ENCODE assay signal across 1 cellular context in the genomic region with DNA sequence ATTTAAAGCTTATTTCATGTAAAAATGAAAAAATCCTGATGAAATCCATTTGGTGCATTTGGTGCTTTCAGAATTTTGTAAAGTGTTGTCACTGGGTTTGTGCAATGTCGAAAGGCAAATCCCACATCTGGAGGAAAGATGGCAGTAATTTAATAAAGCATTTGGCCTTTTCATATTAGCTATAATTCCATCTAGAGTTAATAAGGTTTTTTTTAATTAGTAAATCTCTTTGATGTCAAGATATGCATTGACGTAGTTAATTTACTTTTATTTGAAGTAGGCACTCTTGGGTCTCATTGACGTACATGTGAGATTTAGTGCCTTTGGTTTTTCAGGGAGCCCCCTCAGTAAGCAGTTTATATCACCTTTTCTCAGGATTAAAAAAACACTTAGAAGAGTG.
A peak's percentile ranks its signal among the peaks of the same experiment; 100 is the strongest.
TF ChIP-seq lines count a peak whose summit lies in the region.

No MANE protein-coding gene starts in this region.

TF ChIP-seq in SK-N-SH treated with all-trans-retinoic acid at 6 μM for 48 hours, 23 proteins besides CTCF, POLR2A, EP300 and RAD21 (continued from another document):
- TF ChIP-seq TSHZ2 (CRISPR knock-in tag; IDR thresholded peaks at IDR 0.05) (peak; percentile 97), ZFP3 (CRISPR knock-in tag; IDR thresholded peaks at IDR 0.05) (peak; percentile 22; the same call in 1 of the 2 replicates), SNAI2 (CRISPR knock-in tag; IDR thresholded peaks at IDR 0.05) (peak; percentile 91), ZNF70 (CRISPR knock-in tag; IDR thresholded peaks at IDR 0.05) (peak; percentile 41; the same call in 1 of the 2 replicates), TCF4 (CRISPR knock-in tag; IDR thresholded peaks at IDR 0.05; ENCODE audit: borderline replicate concordance) (peak; percentile 99), ESRRG (CRISPR knock-in tag; IDR thresholded peaks at IDR 0.05) (no peak), ISL1 (CRISPR knock-in tag; IDR thresholded peaks at IDR 0.05) (peak; percentile 18; the same call in 1 of the 2 replicates), RARB (CRISPR knock-in tag; IDR thresholded peaks at IDR 0.05) (no peak), ZFP30 (CRISPR knock-in tag; IDR thresholded peaks at IDR 0.05) (no peak)
- TF ChIP-seq, protein P1, sequence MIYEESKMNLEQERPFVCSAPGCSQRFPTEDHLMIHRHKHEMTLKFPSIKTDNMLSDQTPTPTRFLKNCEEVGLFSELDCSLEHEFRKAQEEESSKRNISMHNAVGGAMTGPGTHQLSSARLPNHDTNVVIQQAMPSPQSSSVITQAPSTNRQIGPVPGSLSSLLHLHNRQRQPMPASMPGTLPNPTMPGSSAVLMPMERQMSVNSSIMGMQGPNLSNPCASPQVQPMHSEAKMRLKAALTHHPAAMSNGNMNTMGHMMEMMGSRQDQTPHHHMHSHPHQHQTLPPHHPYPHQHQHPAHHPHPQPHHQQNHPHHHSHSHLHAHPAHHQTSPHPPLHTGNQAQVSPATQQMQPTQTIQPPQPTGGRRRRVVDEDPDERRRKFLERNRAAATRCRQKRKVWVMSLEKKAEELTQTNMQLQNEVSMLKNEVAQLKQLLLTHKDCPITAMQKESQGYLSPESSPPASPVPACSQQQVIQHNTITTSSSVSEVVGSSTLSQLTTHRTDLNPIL (CRISPR knock-in tag; IDR thresholded peaks at IDR 0.05; ENCODE audit: low read depth): peak; percentile 70
